ENCODE assay signal across 19 cellular contexts in the genomic region with DNA sequence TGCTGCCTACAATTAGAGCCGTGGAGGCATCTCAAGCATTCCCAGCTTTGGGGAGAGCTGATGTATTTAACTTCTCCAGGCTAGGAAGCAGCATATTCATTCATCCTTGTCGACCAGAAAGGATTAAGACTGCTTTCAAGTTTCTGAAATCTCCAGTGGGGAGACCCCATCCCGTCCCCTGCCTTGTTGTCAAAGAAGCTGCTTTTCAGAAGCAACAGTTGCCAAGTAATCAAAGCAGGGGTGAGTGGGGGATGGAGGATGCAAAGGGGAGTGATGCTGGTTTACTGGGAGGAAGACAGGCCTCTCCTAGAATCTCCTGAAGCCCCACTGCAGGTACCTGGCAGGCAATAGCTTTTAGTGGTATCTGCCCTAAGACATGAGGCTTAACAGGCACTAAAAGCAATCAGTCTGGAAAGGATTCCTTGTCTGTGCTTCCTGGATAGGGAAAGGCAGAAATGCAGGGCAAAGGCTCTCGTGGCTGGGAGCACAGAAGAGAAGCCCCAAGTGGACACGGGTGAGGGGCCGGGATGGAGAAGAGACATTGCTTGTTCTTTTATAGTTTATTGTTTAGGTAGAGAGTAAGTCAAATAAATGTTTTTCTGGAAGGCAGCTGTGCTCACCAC. TPM values are rescaled to one million over a fixed set of nuclear protein-coding genes. Genes with fewer than 3 reads are reported as not detected.
DNase-seq lines count a peak whose midpoint lies in the region; TF ChIP-seq lines count a peak whose summit lies in the region.
"Had no signal": no experiment of that assay in that cellular context is flagged by ENCODE, and none has a peak within 500 bp of the region (broad histone marks: within the 10 kb centered on the region; RNA-seq: fewer than 3 reads in every experiment).

No MANE protein-coding gene starts in this region.

- H3K18ac ChIP-seq in mesendoderm (ENCODE audit: low read length): peak overlapping the region; percentile 33

- no peak overlapping the region for H3K56ac ChIP-seq in mesendoderm (ENCODE audit: low read length)

- no peak overlapping the region for H2BK15ac ChIP-seq in mesendoderm (replicated peaks; ENCODE audit: low read depth)

- peak overlapping the region; percentile 67 for H3K27ac ChIP-seq in colonic mucosa
- H3K27ac ChIP-seq in mesendoderm (ENCODE audit: low read depth, low read length): peak overlapping the region; percentile 16
- H3K27ac ChIP-seq in thymus (ENCODE audit: low read depth): peak overlapping the region; percentile 75
- H3K27ac ChIP-seq: SJSA1 had no signal

- no peak overlapping the region for H4K8ac ChIP-seq in mesendoderm (ENCODE audit: low read depth, low read length)

- no peak overlapping the region for H4K5ac ChIP-seq in mesendoderm (ENCODE audit: low read length)

- no peak overlapping the region for H3K4ac ChIP-seq in mesendoderm (ENCODE audit: low read depth, low read length)

- H3K9ac ChIP-seq in colonic mucosa (ENCODE audit: low read depth in 2 of 2, low read length in 2 of 2) (peak overlapping the region in 1 of 2 donors; percentile 79), mesendoderm (ENCODE audit: low read length) (no peak overlapping the region)

- H3K4me3 ChIP-seq in colonic mucosa (no peak overlapping the region), mesendoderm (ENCODE audit: low read length) (no peak overlapping the region), thymus (ENCODE audit: low read length) (no peak overlapping the region)
- H3K4me3 ChIP-seq: SJSA1 had no signal

- H3K4me2 ChIP-seq in mesendoderm (ENCODE audit: low read length): no peak overlapping the region

- WGBS in mesendoderm (ENCODE audit: extremely low coverage, insufficient coverage, low lambda C conversion rate): no CpG with 5 or more reads among the region's 6 CpGs
- 78% methylated on average over 6 of the region's 6 CpGs for WGBS in thymus

- H3K9me3 ChIP-seq in colonic mucosa (no peaks in the 10 kb centered on the region), thymus (ENCODE audit: control insufficient read depth) (no peaks in the 10 kb centered on the region)
- H3K9me3 ChIP-seq: SJSA1 had no signal

- no peaks in the 10 kb centered on the region for H3K79me1 ChIP-seq in mesendoderm (ENCODE audit: low read length)

- no peak overlapping the region for H2BK120ac ChIP-seq in mesendoderm (ENCODE audit: low read depth, low read length)

- intact Hi-C loops in colonic mucosa (cut with DNase I): no loop called here

- H3K27ac Mint-ChIP-seq in activated naive CD8-positive, alpha-beta T cell treated with anti-CD3 and anti-CD28 coated beads for 36 hours: no peak overlapping the region
- H3K27ac Mint-ChIP-seq: activated CD8-positive, alpha-beta memory T cell treated with anti-CD3 and anti-CD28 coated beads, Interleukin-2, amount 10 ng/mL, durations not matched to agents 7 days and 5 days; effector memory CD8-positive, alpha-beta T cell had no signal

- H3K4me3 Mint-ChIP-seq in activated naive CD8-positive, alpha-beta T cell treated with anti-CD3 and anti-CD28 coated beads for 36 hours: no peak overlapping the region
- H3K4me3 Mint-ChIP-seq: activated CD8-positive, alpha-beta memory T cell treated with anti-CD3 and anti-CD28 coated beads, Interleukin-2, amount 10 ng/mL, durations not matched to agents 7 days and 5 days; CD4-positive, CD25-positive, alpha-beta regulatory T cell; effector memory CD8-positive, alpha-beta T cell had no signal

- TF ChIP-seq CTCF in colonic mucosa (IDR thresholded peaks at IDR 0.05): no peak

- peaks cover 7% of the 10 kb centered on the region for H3K4me1 Mint-ChIP-seq in activated naive CD8-positive, alpha-beta T cell treated with anti-CD3 and anti-CD28 coated beads for 36 hours
- H3K4me1 Mint-ChIP-seq: CD4-positive, CD25-positive, alpha-beta regulatory T cell had no signal

- DNase-seq in NCI-H82 (lab: John Stamatoyannopoulos, UW) (peak; percentile 41), NCI-H82 treated with DMSO at 0.1 percent for 48 hours (lab: John Stamatoyannopoulos, UW; ENCODE audit: unreplicated experiment) (no peak), colonic mucosa (no peak), mesendoderm (peak; percentile 56), activated T-cell treated with anti-CD3 and anti-CD28 coated beads for 4 hours (no peak)
- no peak for DNase-seq in stimulated activated CD4-positive, alpha-beta T cell treated with anti-CD3 and anti-CD28 coated beads, Interleukin-2, amount 100 ng/mL, for 48 hours
- no peak for DNase-seq in activated naive CD8-positive, alpha-beta T cell treated with anti-CD3 and anti-CD28 coated beads for 36 hours
- DNase-seq: activated CD4-positive, CD25-positive, alpha-beta regulatory T cell treated with anti-CD3 and anti-CD28 coated beads, Interleukin-2, amount 50 U/mL, for 72 hours; activated CD8-positive, alpha-beta memory T cell treated with anti-CD3 and anti-CD28 coated beads, Interleukin-2, amount 10 ng/mL, durations not matched to agents 7 days and 5 days; activated effector memory CD4-positive, alpha-beta T cell treated with Interleukin-2 at 50 U/mL for 16 hours; central memory CD4-positive, alpha-beta T cell; DMS79 treated with DMSO at 0.1 percent for 48 hours; effector memory CD8-positive, alpha-beta T cell; NCI-H187 had no signal

- H3K36me3 ChIP-seq in colonic mucosa: no peaks in the 10 kb centered on the region
- H3K36me3 ChIP-seq in mesendoderm (ENCODE audit: control insufficient read depth, insufficient read depth, low read length): no peaks in the 10 kb centered on the region
- H3K36me3 ChIP-seq in thymus (ENCODE audit: control insufficient read depth, insufficient read depth): no peaks in the 10 kb centered on the region

- H2BK5ac ChIP-seq in mesendoderm (ENCODE audit: low read length): no peak overlapping the region

- H3K79me2 ChIP-seq in mesendoderm (ENCODE audit: control insufficient read depth, insufficient read depth, low read length): no peaks in the 10 kb centered on the region

- H3K36me3 Mint-ChIP-seq in activated naive CD8-positive, alpha-beta T cell treated with anti-CD3 and anti-CD28 coated beads for 36 hours: no peaks in the 10 kb centered on the region
- H3K36me3 Mint-ChIP-seq: activated CD8-positive, alpha-beta memory T cell treated with anti-CD3 and anti-CD28 coated beads, Interleukin-2, amount 10 ng/mL, durations not matched to agents 7 days and 5 days; CD4-positive, CD25-positive, alpha-beta regulatory T cell had no signal

- no peaks in the 10 kb centered on the region for H3K9me3 Mint-ChIP-seq in activated naive CD8-positive, alpha-beta T cell treated with anti-CD3 and anti-CD28 coated beads for 36 hours
- H3K9me3 Mint-ChIP-seq: CD4-positive, CD25-positive, alpha-beta regulatory T cell; effector memory CD8-positive, alpha-beta T cell had no signal

- no peak overlapping the region for H3K23ac ChIP-seq in mesendoderm (ENCODE audit: low read length)

- H3K27me3 ChIP-seq in colonic mucosa (no peaks in the 10 kb centered on the region), mesendoderm (ENCODE audit: insufficient read depth, low read length, poor library complexity) (no peaks in the 10 kb centered on the region), thymus (ENCODE audit: control insufficient read depth, insufficient read depth) (no peaks in the 10 kb centered on the region)
- H3K27me3 ChIP-seq: SJSA1 had no signal

- no peaks in the 10 kb centered on the region for H3K27me3 Mint-ChIP-seq in activated naive CD8-positive, alpha-beta T cell treated with anti-CD3 and anti-CD28 coated beads for 36 hours

- no peak overlapping the region for H2AK5ac ChIP-seq in mesendoderm (ENCODE audit: low read length)

- H3K4me1 ChIP-seq in colonic mucosa: peaks cover 13% of the 10 kb centered on the region
- H3K4me1 ChIP-seq in mesendoderm (ENCODE audit: control insufficient read depth, low read depth, low read length): peaks cover 8% of the 10 kb centered on the region
- peaks cover 35% of the 10 kb centered on the region for H3K4me1 ChIP-seq in thymus (ENCODE audit: control insufficient read depth, insufficient read depth, low read length)

RNA-seq across cellular contexts. Expression of gene CCNJL, which starts 40.2 kb away (rescaled TPM):
- 10 to 100 TPM; 14.6 to 21.6 TPM for total RNA-seq in colonic mucosa
- 15.1 TPM for polyA plus RNA-seq in mesendoderm (2013, experiment 1 of 2)
- 16.2 TPM for polyA plus RNA-seq in mesendoderm (2013, experiment 2 of 2)
- polyA plus RNA-seq in thymus: 2.7 TPM
- not detected for total RNA-seq in activated naive CD8-positive, alpha-beta T cell treated with anti-CD3 and anti-CD28 coated beads for 36 hours
- total RNA-seq: CD4-positive, CD25-positive, alpha-beta regulatory T cell; T-helper 2 cell treated with Interferon-gamma antibody and Interleukin-4, amounts not matched to agents 100 ng/mL and 5 ng/mL, for 36 hours had no signal
- polyA plus RNA-seq: CD4-positive, CD25-positive, alpha-beta regulatory T cell had no signal

RNA-seq across cellular contexts. Expression of gene FABP6, which starts 42.8 kb away (rescaled TPM):
- total RNA-seq in colonic mucosa: not detected
- 6.5 TPM for polyA plus RNA-seq in mesendoderm (2013, experiment 1 of 2)
- polyA plus RNA-seq in mesendoderm (2013, experiment 2 of 2): 5.7 TPM
- 64.3 TPM for polyA plus RNA-seq in thymus
- not detected for total RNA-seq in activated naive CD8-positive, alpha-beta T cell treated with anti-CD3 and anti-CD28 coated beads for 36 hours
- total RNA-seq: activated CD8-positive, alpha-beta memory T cell treated with anti-CD3 and anti-CD28 coated beads, Interleukin-2, amount 10 ng/mL, durations not matched to agents 7 days and 5 days; CD4-positive, CD25-positive, alpha-beta regulatory T cell; myocyte; SJSA1; T-helper 2 cell treated with Interferon-gamma antibody and Interleukin-4, amounts not matched to agents 100 ng/mL and 5 ng/mL, for 36 hours had no signal
- polyA plus RNA-seq: CD4-positive, CD25-positive, alpha-beta regulatory T cell had no signal

Comparison
In these comparisons a context has a peak if more than half of its experiments do, and no peak if none do; other contexts are left out.
1. DNase-seq: peak in NCI-H82 (single experiment) and mesendoderm (single experiment); none in NCI-H82 treated with DMSO at 0.1 percent for 48 hours (single experiment), colonic mucosa (single experiment), stimulated activated CD4-positive, alpha-beta T cell treated with anti-CD3 and anti-CD28 coated beads, Interleukin-2, amount 100 ng/mL, for 48 hours (0 of 2), activated T-cell treated with anti-CD3 and anti-CD28 coated beads for 4 hours (single experiment) and activated naive CD8-positive, alpha-beta T cell treated with anti-CD3 and anti-CD28 coated beads for 36 hours (single experiment).
2. H3K27ac ChIP-seq: peak in every context shown above with its lines; median percentile 75 in thymus; 67 in colonic mucosa; 16 in mesendoderm.
3. RNA of gene CCNJL, which starts 40.2 kb away (total RNA-seq): 14.6 to 21.6 TPM in colonic mucosa; not detected in activated naive CD8-positive, alpha-beta T cell treated with anti-CD3 and anti-CD28 coated beads for 36 hours; every median in the first group is over 10 times any median in the second.